ENCODE assay signal across 7 cellular contexts in the genomic region with DNA sequence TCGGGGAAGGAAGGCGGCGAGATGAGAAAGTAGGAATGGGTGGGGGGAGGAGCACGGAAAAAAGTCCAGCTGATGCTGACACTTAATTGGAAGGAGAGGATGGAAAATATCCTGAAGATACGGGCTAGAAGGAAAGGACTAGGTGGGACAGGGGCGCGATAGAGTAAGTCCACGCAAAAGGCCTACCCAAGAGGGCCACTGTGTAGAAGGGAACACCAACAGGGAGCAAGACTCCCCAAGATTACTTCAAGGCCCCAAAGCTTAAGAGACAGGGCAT. TPM values are rescaled to one million over a fixed set of nuclear protein-coding genes. Genes with fewer than 3 reads are reported as not detected.
A peak's percentile ranks its signal among the peaks of the same experiment; 100 is the strongest.
DNase-seq lines count a peak whose midpoint lies in the region; ATAC-seq and TF ChIP-seq lines count a peak whose summit lies in the region.

No MANE protein-coding gene starts in this region.

- no peak for TF ChIP-seq POLR2A in NB4 (IDR thresholded peaks at IDR 0.05; ENCODE audit: extremely low read depth, insufficient read length)

- H3K36me3 ChIP-seq in mucosa of descending colon (ENCODE audit: low read depth) = no peaks in the 10 kb centered on the region

- TF ChIP-seq CTCF in NB4 (IDR thresholded peaks at IDR 0.05; ENCODE audit: low read depth, low read length) (no peak), dorsolateral prefrontal cortex (IDR thresholded peaks at IDR 0.05 in 54 of 56, conservative IDR thresholded peaks at IDR 0.05 in 2 of 56; ENCODE audit: low read depth in 1 of 56, partially characterized antibody in 56 of 56) (no peak), mucosa of descending colon (IDR thresholded peaks at IDR 0.05) (no peak)

- peaks cover 25% of the 10 kb centered on the region for H3K4me1 ChIP-seq in mucosa of descending colon (ENCODE audit: low read depth)

- peak overlapping the region; percentile 76 to 100 (median 99) for H3K27ac ChIP-seq in dorsolateral prefrontal cortex

- no peak for DNase-seq in NB4 (ENCODE audit: low read depth)
- DNase-seq in dorsolateral prefrontal cortex = peak in 2 of 10 donors; percentile 10 to 11
- peak in 1 of 3 donors; percentile 44 for DNase-seq in mucosa of descending colon
- no peak for DNase-seq in posterior vena cava (ENCODE audit: low spot score)

- H3K4me3 ChIP-seq in NB4 (ENCODE audit: low read depth, low read length) = peak overlapping the region; percentile 93
- H3K4me3 ChIP-seq in dorsolateral prefrontal cortex = peak overlapping the region; percentile 70 to 99 (median 93)
- H3K4me3 ChIP-seq in mucosa of descending colon = peak overlapping the region; percentile 90

- intact Hi-C loops in dorsolateral prefrontal cortex (cut with DNase I) = loop anchor here (5.0 kb wide), 2 partner anchors 42 to 83 kb away; no protein-coding TSS in a partner anchor
- intact Hi-C loops in mucosa of descending colon (cut with DNase I, micrococcal nuclease) = no loop called here
- intact Hi-C loops in posterior vena cava (cut with DNase I) = no loop called here

- no peaks in the 10 kb centered on the region for H3K27me3 ChIP-seq in dorsolateral prefrontal cortex

- peak; percentile 7 for ATAC-seq in GM19324 (IDR thresholded peaks at IDR 0.05; ENCODE audit: low FRiP score, unreplicated experiment)
- peak; percentile 36 for ATAC-seq in mucosa of descending colon
- no peak for ATAC-seq in GM18907 (IDR thresholded peaks at IDR 0.05; ENCODE audit: unreplicated experiment)
- no peak for ATAC-seq in GM18909 (IDR thresholded peaks at IDR 0.05; ENCODE audit: poor library complexity, unreplicated experiment)

- H3K9me3 ChIP-seq in mucosa of descending colon = no peaks in the 10 kb centered on the region

RNA-seq across cellular contexts. Expression of a gene that starts 0.8 kb away (rescaled TPM):
- total RNA-seq in dorsolateral prefrontal cortex (10 to 100 TPM; 44.7 to 85.8 (median 66.2) TPM), mucosa of descending colon (10 to 100 TPM; 31.0 to 50.1 (median 35.0) TPM), posterior vena cava (10 to 100 TPM; 31.3 to 38.2 TPM)

Comparison
In these comparisons a context has a peak if more than half of its experiments do, and no peak if none do; other contexts are left out.
1. ATAC-seq: peak in GM19324 (single experiment) and mucosa of descending colon (single experiment); none in GM18907 (single experiment) and GM18909 (single experiment).
2. intact Hi-C loops: an anchor here in dorsolateral prefrontal cortex (5.0 kb wide); none called in mucosa of descending colon and posterior vena cava.
3. Peak in every context shown above with its lines, with median percentiles within 50 percentile points of each other: H3K4me3 ChIP-seq.